Comparison of ENCODE assay signal across 1 cellular context in genomic region chr17:2029911-2030778, GRCh38.
TF ChIP-seq lines count a peak whose summit lies in the region.

Gene DPH1, plus strand, starts transcription at chr17:2030153. Its CDS starts 17 bp downstream, at chr17:2030170.

TF ChIP-seq in GM12878, 131 proteins besides CTCF, POLR2A, EP300 and RAD21 (continued from another document and continues in another):
- TF ChIP-seq CEBPZ (IDR thresholded peaks at IDR 0.05; ENCODE audit: low read depth, low read length) = peak; percentile 49; the same call in 1 of the 2 replicates
- no peak for TF ChIP-seq BCL3 (IDR thresholded peaks at IDR 0.05; ENCODE audit: borderline replicate concordance, insufficient read depth, low read depth, low read length, poor library complexity, severe bottlenecking)
- TF ChIP-seq TAF1 (IDR thresholded peaks at IDR 0.05; ENCODE audit: borderline replicate concordance, low read depth, low read length) = peak; percentile 86
- TF ChIP-seq ASH2L (IDR thresholded peaks at IDR 0.05; ENCODE audit: borderline replicate concordance, low read depth) = peak; percentile 89; the same call in 1 of the 2 replicates
- TF ChIP-seq, protein P1, sequence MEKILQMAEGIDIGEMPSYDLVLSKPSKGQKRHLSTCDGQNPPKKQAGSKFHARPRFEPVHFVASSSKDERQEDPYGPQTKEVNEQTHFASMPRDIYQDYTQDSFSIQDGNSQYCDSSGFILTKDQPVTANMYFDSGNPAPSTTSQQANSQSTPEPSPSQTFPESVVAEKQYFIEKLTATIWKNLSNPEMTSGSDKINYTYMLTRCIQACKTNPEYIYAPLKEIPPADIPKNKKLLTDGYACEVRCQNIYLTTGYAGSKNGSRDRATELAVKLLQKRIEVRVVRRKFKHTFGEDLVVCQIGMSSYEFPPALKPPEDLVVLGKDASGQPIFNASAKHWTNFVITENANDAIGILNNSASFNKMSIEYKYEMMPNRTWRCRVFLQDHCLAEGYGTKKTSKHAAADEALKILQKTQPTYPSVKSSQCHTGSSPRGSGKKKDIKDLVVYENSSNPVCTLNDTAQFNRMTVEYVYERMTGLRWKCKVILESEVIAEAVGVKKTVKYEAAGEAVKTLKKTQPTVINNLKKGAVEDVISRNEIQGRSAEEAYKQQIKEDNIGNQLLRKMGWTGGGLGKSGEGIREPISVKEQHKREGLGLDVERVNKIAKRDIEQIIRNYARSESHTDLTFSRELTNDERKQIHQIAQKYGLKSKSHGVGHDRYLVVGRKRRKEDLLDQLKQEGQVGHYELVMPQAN (conservative IDR thresholded peaks at IDR 0.05) = peak; percentile 98
- TF ChIP-seq PAX5 (IDR thresholded peaks at IDR 0.05; ENCODE audit: borderline replicate concordance, low read depth, low read length) = peak; percentile 60; the same call in 1 of the 2 replicates
- TF ChIP-seq IRF5 (IDR thresholded peaks at IDR 0.05; ENCODE audit: borderline replicate concordance) = no peak
- no peak; the same call in 1 of the 2 replicates for TF ChIP-seq BACH1 (IDR thresholded peaks at IDR 0.05; ENCODE audit: borderline replicate concordance)
- peak; percentile 99 for TF ChIP-seq SIN3A (IDR thresholded peaks at IDR 0.05; ENCODE audit: low read depth, low read length)
- TF ChIP-seq, protein P2, sequence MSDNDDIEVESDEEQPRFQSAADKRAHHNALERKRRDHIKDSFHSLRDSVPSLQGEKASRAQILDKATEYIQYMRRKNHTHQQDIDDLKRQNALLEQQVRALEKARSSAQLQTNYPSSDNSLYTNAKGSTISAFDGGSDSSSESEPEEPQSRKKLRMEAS (IDR thresholded peaks at IDR 0.05; ENCODE audit: low read depth, low read length) = peak; percentile 99
- peak; percentile 67 for TF ChIP-seq CREM (IDR thresholded peaks at IDR 0.05; ENCODE audit: low read depth)
- TF ChIP-seq EGR1 (IDR thresholded peaks at IDR 0.05; ENCODE audit: borderline replicate concordance in 1 of 2, low read depth in 2 of 2, low read length in 2 of 2) = peak; percentile 77 to 100
- peak; percentile 86 for TF ChIP-seq HCFC1 (IDR thresholded peaks at IDR 0.05; ENCODE audit: low read length)
- TF ChIP-seq YY1 (IDR thresholded peaks at IDR 0.05; ENCODE audit: low read depth, low read length) = peak; percentile 97
- TF ChIP-seq BCL11A (IDR thresholded peaks at IDR 0.05; ENCODE audit: low read depth, low read length) = no peak
- TF ChIP-seq, protein P3, sequence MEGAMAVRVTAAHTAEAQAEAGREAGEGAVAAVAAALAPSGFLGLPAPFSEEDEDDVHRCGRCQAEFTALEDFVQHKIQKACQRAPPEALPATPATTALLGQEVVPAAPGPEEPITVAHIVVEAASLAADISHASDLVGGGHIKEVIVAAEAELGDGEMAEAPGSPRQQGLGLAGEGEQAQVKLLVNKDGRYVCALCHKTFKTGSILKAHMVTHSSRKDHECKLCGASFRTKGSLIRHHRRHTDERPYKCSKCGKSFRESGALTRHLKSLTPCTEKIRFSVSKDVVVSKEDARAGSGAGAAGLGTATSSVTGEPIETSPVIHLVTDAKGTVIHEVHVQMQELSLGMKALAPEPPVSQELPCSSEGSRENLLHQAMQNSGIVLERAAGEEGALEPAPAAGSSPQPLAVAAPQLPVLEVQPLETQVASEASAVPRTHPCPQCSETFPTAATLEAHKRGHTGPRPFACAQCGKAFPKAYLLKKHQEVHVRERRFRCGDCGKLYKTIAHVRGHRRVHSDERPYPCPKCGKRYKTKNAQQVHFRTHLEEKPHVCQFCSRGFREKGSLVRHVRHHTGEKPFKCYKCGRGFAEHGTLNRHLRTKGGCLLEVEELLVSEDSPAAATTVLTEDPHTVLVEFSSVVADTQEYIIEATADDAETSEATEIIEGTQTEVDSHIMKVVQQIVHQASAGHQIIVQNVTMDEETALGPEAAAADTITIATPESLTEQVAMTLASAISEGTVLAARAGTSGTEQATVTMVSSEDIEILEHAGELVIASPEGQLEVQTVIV (IDR thresholded peaks at IDR 0.05; ENCODE audit: borderline replicate concordance, partially characterized antibody) = peak; percentile 69
- TF ChIP-seq SMC3 (IDR thresholded peaks at IDR 0.05; ENCODE audit: borderline replicate concordance, low read length) = no peak
- no peak for TF ChIP-seq RBBP5 (conservative IDR thresholded peaks at IDR 0.05)
- no peak for TF ChIP-seq SUPT20H (IDR thresholded peaks at IDR 0.05; ENCODE audit: borderline replicate concordance, control insufficient read depth, low read depth, low read length)
- TF ChIP-seq SRF (IDR thresholded peaks at IDR 0.05; ENCODE audit: low read depth in 2 of 2, low read length in 2 of 2) = peak; percentile 97 to 100
- TF ChIP-seq POLR2AphosphoS2 (IDR thresholded peaks at IDR 0.05; ENCODE audit: low read depth, low read length) = peak; percentile 94
- TF ChIP-seq MLLT1 (IDR thresholded peaks at IDR 0.05) = peak; percentile 100
- TF ChIP-seq CREB1 (IDR thresholded peaks at IDR 0.05; ENCODE audit: low read depth) = peak; percentile 69
- TF ChIP-seq RCOR1 (conservative IDR thresholded peaks at IDR 0.05; ENCODE audit: low read depth, low read length) = no peak
- TF ChIP-seq YBX1 (IDR thresholded peaks at IDR 0.05) = no peak
- TF ChIP-seq MEF2A (IDR thresholded peaks at IDR 0.05; ENCODE audit: insufficient read depth, low read depth, low read length) = peak; percentile 34; the same call in 1 of the 2 replicates
- no peak for TF ChIP-seq SKIL (IDR thresholded peaks at IDR 0.05; ENCODE audit: low read depth, poor library complexity, severe bottlenecking)
- TF ChIP-seq CBFB (IDR thresholded peaks at IDR 0.05; ENCODE audit: low read depth) = peak; percentile 43; the same call in 1 of the 2 replicates
- peak; percentile 95 for TF ChIP-seq RELA (IDR thresholded peaks at IDR 0.05; ENCODE audit: borderline replicate concordance, partially characterized antibody)
- no peak for TF ChIP-seq GABPA (IDR thresholded peaks at IDR 0.05; ENCODE audit: low read depth)
- TF ChIP-seq TCF3 (IDR thresholded peaks at IDR 0.05; ENCODE audit: borderline replicate concordance, insufficient read depth, low read depth, low read length) = peak; percentile 56; the same call in 1 of the 2 replicates
- TF ChIP-seq SPI1 (IDR thresholded peaks at IDR 0.05; ENCODE audit: borderline replicate concordance, insufficient read depth, low read depth, low read length) = no peak
- TF ChIP-seq, protein P4, sequence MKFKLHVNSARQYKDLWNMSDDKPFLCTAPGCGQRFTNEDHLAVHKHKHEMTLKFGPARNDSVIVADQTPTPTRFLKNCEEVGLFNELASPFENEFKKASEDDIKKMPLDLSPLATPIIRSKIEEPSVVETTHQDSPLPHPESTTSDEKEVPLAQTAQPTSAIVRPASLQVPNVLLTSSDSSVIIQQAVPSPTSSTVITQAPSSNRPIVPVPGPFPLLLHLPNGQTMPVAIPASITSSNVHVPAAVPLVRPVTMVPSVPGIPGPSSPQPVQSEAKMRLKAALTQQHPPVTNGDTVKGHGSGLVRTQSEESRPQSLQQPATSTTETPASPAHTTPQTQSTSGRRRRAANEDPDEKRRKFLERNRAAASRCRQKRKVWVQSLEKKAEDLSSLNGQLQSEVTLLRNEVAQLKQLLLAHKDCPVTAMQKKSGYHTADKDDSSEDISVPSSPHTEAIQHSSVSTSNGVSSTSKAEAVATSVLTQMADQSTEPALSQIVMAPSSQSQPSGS (IDR thresholded peaks at IDR 0.05; ENCODE audit: low read length) = no peak
- TF ChIP-seq, protein P5, sequence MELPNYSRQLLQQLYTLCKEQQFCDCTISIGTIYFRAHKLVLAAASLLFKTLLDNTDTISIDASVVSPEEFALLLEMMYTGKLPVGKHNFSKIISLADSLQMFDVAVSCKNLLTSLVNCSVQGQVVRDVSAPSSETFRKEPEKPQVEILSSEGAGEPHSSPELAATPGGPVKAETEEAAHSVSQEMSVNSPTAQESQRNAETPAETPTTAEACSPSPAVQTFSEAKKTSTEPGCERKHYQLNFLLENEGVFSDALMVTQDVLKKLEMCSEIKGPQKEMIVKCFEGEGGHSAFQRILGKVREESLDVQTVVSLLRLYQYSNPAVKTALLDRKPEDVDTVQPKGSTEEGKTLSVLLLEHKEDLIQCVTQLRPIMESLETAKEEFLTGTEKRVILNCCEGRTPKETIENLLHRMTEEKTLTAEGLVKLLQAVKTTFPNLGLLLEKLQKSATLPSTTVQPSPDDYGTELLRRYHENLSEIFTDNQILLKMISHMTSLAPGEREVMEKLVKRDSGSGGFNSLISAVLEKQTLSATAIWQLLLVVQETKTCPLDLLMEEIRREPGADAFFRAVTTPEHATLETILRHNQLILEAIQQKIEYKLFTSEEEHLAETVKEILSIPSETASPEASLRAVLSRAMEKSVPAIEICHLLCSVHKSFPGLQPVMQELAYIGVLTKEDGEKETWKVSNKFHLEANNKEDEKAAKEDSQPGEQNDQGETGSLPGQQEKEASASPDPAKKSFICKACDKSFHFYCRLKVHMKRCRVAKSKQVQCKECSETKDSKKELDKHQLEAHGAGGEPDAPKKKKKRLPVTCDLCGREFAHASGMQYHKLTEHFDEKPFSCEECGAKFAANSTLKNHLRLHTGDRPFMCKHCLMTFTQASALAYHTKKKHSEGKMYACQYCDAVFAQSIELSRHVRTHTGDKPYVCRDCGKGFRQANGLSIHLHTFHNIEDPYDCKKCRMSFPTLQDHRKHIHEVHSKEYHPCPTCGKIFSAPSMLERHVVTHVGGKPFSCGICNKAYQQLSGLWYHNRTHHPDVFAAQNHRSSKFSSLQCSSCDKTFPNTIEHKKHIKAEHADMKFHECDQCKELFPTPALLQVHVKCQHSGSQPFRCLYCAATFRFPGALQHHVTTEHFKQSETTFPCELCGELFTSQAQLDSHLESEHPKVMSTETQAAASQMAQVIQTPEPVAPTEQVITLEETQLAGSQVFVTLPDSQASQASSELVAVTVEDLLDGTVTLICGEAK (IDR thresholded peaks at IDR 0.05; ENCODE audit: borderline replicate concordance) = peak; percentile 38; the same call in 1 of the 2 replicates
